ENCODE assay signal across 11 cellular contexts in the genomic region with DNA sequence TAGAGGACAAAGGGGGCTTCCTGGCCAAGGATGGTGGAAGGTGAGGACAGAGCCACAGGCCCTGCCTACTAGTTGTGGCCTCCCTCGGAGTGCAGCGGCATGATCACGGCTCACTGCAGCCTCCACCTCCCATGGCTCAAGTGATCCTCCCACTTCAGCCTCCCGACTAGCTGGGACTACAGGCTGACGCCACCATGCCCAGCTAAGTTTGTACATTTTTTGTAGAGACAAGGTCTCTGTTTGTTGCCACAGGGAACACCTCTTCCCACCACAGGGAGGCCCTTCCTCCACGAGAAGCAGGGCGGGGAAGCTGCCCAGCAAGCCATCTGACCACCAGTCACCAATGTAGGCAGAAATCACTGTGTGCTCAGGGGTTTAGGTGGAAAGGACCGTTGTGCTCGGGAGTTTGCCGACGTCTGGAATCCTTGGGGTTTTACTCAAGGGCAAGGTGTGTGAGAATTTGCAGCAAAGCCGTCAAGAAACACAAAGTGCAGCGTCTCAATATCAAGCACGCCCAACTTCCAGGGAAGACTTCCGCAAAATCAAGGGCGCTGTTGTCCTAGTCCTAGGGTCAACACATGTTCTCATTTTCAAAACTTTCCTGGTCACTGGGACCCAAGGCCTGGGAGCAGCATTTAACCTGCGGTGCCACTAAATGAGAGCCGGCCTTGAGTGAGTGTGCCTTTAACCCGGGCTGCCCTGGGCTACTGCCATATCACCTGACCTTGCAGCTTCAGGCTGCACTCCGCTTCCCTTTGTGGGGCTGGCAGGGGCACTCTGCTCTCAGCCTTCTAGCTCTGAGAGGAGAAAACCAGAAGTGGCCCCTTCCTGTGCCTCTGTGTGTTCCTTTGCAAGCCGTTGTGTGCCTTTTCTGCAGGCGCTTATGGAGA.
DNase-seq lines count a peak whose midpoint lies in the region; ATAC-seq and TF ChIP-seq lines count a peak whose summit lies in the region.
"Had no signal": no experiment of that assay in that cellular context is flagged by ENCODE, and none has a peak within 500 bp of the region (broad histone marks: within the 10 kb centered on the region; RNA-seq: fewer than 3 reads in every experiment).

No MANE protein-coding gene starts in this region.

- H3K9me3 Mint-ChIP-seq in IgD-negative memory B cell, result peaks cover 0 to 4% (median 0%) of the 10 kb centered on the region in 3 donors
- no peaks in the 10 kb centered on the region for H3K9me3 Mint-ChIP-seq in endodermal cell
- H3K9me3 Mint-ChIP-seq in natural killer cell, result no peaks in the 10 kb centered on the region
- H3K9me3 Mint-ChIP-seq: GM23338 had no signal

- TF ChIP-seq CTCF in GM12865 (IDR thresholded peaks at IDR 0.05; ENCODE audit: insufficient read depth, low read depth, low read length, missing control alignments), result no peak
- TF ChIP-seq CTCF in endodermal cell (conservative IDR thresholded peaks at IDR 0.05), result no peak
- no peak for TF ChIP-seq CTCF in natural killer cell (IDR thresholded peaks at IDR 0.05)

- H3K9me3 ChIP-seq in endodermal cell (ENCODE audit: control insufficient read depth, low read length), result no peaks in the 10 kb centered on the region
- H3K9me3 ChIP-seq: BE2C had no signal

- peaks cover 17% of the 10 kb centered on the region for H3K27me3 ChIP-seq in endodermal cell (ENCODE audit: control insufficient read depth, insufficient read depth, low read length, poor library complexity, severe bottlenecking)
- H3K27me3 ChIP-seq: BE2C had no signal

- H3K36me3 ChIP-seq in endodermal cell (ENCODE audit: control insufficient read depth, insufficient read depth, low read length), result no peaks in the 10 kb centered on the region
- H3K36me3 ChIP-seq: BE2C had no signal

- no peak overlapping the region for H3K9ac ChIP-seq in endodermal cell (ENCODE audit: extremely low read depth, low read length, poor library complexity, severe bottlenecking)

- H3K4me1 Mint-ChIP-seq in IgD-negative memory B cell (peaks cover 50 to 74% (median 50%) of the 10 kb centered on the region in 3 donors), endodermal cell (peaks cover 27% of the 10 kb centered on the region), natural killer cell (peaks cover 63 to 69% of the 10 kb centered on the region in 2 donors)

- ATAC-seq in natural killer cell (peak in 2 of 3 donors; percentile 27 to 51), HG03432 (IDR thresholded peaks at IDR 0.05; ENCODE audit: unreplicated experiment) (no peak)
- no peak for ATAC-seq in stimulated activated naive CD8-positive, alpha-beta T cell treated with anti-CD3 and anti-CD28 coated beads, Interleukin-15, Interleukin-2, amounts not matched to agents 100 U/mL and 50 U/mL, for 24 hours
- ATAC-seq: GM23338 had no signal

- intact Hi-C loops in natural killer cell (cut with micrococcal nuclease), result loop anchor here (10.0 kb wide), 3 partner anchors 222 to 288 kb away; partner anchors contain the start of gene ZNF148

- no peak overlapping the region for H3K27ac ChIP-seq in endodermal cell (ENCODE audit: low read depth, low read length)

- H3K4me3 Mint-ChIP-seq in IgD-negative memory B cell (peak overlapping the region; percentile 30 to 84 (median 76)), endodermal cell (no peak overlapping the region), natural killer cell (peak overlapping the region; percentile 21)
- H3K4me3 Mint-ChIP-seq: brain, GM23338 had no signal

- peaks cover 9% of the 10 kb centered on the region for H3K4me1 ChIP-seq in endodermal cell (ENCODE audit: control insufficient read depth, insufficient read depth, low read length)
- H3K4me1 ChIP-seq: BE2C had no signal

- WGBS in endodermal cell (ENCODE audit: insufficient coverage in 1 of 2, insufficient read length in 1 of 2), 2 experiments, result 86 to 88% methylated on average over 17 to 22 of the region's 22 CpGs

- H3K36me3 Mint-ChIP-seq in IgD-negative memory B cell (peaks cover 1% of the 10 kb centered on the region), endodermal cell (ENCODE audit: low read depth) (no peaks in the 10 kb centered on the region), natural killer cell (no peaks in the 10 kb centered on the region)
- H3K36me3 Mint-ChIP-seq: brain had no signal

- peak overlapping the region; percentile 56 to 94 (median 90) for H3K27ac Mint-ChIP-seq in IgD-negative memory B cell
- no peak overlapping the region for H3K27ac Mint-ChIP-seq in endodermal cell
- peak overlapping the region; percentile 58 to 73 for H3K27ac Mint-ChIP-seq in natural killer cell
- H3K27ac Mint-ChIP-seq: GM23338 had no signal

- H3K27me3 Mint-ChIP-seq in IgD-negative memory B cell, result peaks cover 1% of the 10 kb centered on the region
- peaks cover 9% of the 10 kb centered on the region for H3K27me3 Mint-ChIP-seq in endodermal cell (ENCODE audit: insufficient read depth)
- H3K27me3 Mint-ChIP-seq in natural killer cell (ENCODE audit: low read depth in 2 of 2), result no peaks in the 10 kb centered on the region
- H3K27me3 Mint-ChIP-seq: brain had no signal

- peak; percentile 77 for DNase-seq in GM12865 (ENCODE audit: low read depth)
- DNase-seq in endodermal cell, result peak; percentile 62
- no peak for DNase-seq in natural killer cell
- DNase-seq in NCI-H2081 (lab: John Stamatoyannopoulos, UW), result no peak
- no peak for DNase-seq in stimulated activated naive CD8-positive, alpha-beta T cell treated with anti-CD3 and anti-CD28 coated beads, Interleukin-15, Interleukin-2, amounts not matched to agents 100 U/mL and 50 U/mL, for 24 hours
- no peak for DNase-seq in glomerular visceral epithelial cell (ENCODE audit: extremely low spot score)
- DNase-seq: BE2C had no signal

- H3K4me3 ChIP-seq in GM12865 (ENCODE audit: low read depth, low read length) (no peak overlapping the region), endodermal cell (ENCODE audit: low read length) (no peak overlapping the region)
- H3K4me3 ChIP-seq: GM23338 had no signal

Comparison
In these comparisons a context has a peak if more than half of its experiments do, and no peak if none do; other contexts are left out.
1. DNase-seq: peak in GM12865 (single experiment) and endodermal cell (single experiment); none in natural killer cell (single experiment), NCI-H2081 (0 of 2), stimulated activated naive CD8-positive, alpha-beta T cell treated with anti-CD3 and anti-CD28 coated beads, Interleukin-15, Interleukin-2, amounts not matched to agents 100 U/mL and 50 U/mL, for 24 hours (single experiment) and glomerular visceral epithelial cell (single experiment).
2. ATAC-seq: peak in natural killer cell (2 of 3); none in stimulated activated naive CD8-positive, alpha-beta T cell treated with anti-CD3 and anti-CD28 coated beads, Interleukin-15, Interleukin-2, amounts not matched to agents 100 U/mL and 50 U/mL, for 24 hours (single experiment) and HG03432 (single experiment).